1 cellular context compared by ENCODE assay signal in genomic region chr22:42078469-42079318, GRCh38.
TF ChIP-seq lines count a peak whose summit lies in the region.

No MANE protein-coding gene starts in this region.

TF ChIP-seq in HepG2, 621 proteins besides CTCF, POLR2A, EP300 and RAD21 (continued from another document and continues in another):
- TF ChIP-seq, protein P1, sequence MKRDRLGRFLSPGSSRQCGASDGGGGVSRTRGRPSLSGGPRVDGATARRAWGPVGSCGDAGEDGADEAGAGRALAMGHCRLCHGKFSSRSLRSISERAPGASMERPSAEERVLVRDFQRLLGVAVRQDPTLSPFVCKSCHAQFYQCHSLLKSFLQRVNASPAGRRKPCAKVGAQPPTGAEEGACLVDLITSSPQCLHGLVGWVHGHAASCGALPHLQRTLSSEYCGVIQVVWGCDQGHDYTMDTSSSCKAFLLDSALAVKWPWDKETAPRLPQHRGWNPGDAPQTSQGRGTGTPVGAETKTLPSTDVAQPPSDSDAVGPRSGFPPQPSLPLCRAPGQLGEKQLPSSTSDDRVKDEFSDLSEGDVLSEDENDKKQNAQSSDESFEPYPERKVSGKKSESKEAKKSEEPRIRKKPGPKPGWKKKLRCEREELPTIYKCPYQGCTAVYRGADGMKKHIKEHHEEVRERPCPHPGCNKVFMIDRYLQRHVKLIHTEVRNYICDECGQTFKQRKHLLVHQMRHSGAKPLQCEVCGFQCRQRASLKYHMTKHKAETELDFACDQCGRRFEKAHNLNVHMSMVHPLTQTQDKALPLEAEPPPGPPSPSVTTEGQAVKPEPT (CRISPR knock-in tag; IDR thresholded peaks at IDR 0.05; ENCODE audit: low read depth): no peak
- TF ChIP-seq LCORL (IDR thresholded peaks at IDR 0.05) (no peak), LCORL (CRISPR knock-in tag; IDR thresholded peaks at IDR 0.05) (no peak), ATF7 (IDR thresholded peaks at IDR 0.05) (no peak), ATF7 (CRISPR knock-in tag; IDR thresholded peaks at IDR 0.05) (no peak), ZNF441 (CRISPR knock-in tag; IDR thresholded peaks at IDR 0.05; ENCODE audit: borderline replicate concordance) (no peak), ZFY (CRISPR knock-in tag; IDR thresholded peaks at IDR 0.05) (no peak), MYC (CRISPR knock-in tag; IDR thresholded peaks at IDR 0.05; ENCODE audit: borderline replicate concordance) (no peak), NR2C2 (CRISPR knock-in tag; IDR thresholded peaks at IDR 0.05; ENCODE audit: borderline replicate concordance) (no peak), ZNF773 (CRISPR knock-in tag; IDR thresholded peaks at IDR 0.05; ENCODE audit: borderline replicate concordance) (no peak), EED (CRISPR knock-in tag; IDR thresholded peaks at IDR 0.05) (no peak), SAFB2 (CRISPR knock-in tag; IDR thresholded peaks at IDR 0.05; ENCODE audit: borderline replicate concordance, low read depth) (no peak), ZNF780A (CRISPR knock-in tag; IDR thresholded peaks at IDR 0.05) (no peak), MAFK (conservative IDR thresholded peaks at IDR 0.05 in 1 of 2, IDR thresholded peaks at IDR 0.05 in 1 of 2; ENCODE audit: low read length in 2 of 2) (no peak), SMAD3 (CRISPR knock-in tag; IDR thresholded peaks at IDR 0.05) (no peak), ADNP (CRISPR knock-in tag; IDR thresholded peaks at IDR 0.05) (no peak), ZKSCAN8 (CRISPR knock-in tag; IDR thresholded peaks at IDR 0.05; ENCODE audit: borderline replicate concordance) (no peak), TBX3 (IDR thresholded peaks at IDR 0.05; ENCODE audit: borderline replicate concordance) (no peak), YY1 (IDR thresholded peaks at IDR 0.05; ENCODE audit: insufficient read depth, insufficient replicate concordance, low read depth, low read length) (no peak), ATF2 (CRISPR knock-in tag; IDR thresholded peaks at IDR 0.05) (0 out of 2 replicates have a peak, but pooled peaks have one; percentile 6), ZNF296 (CRISPR knock-in tag; conservative IDR thresholded peaks at IDR 0.05) (no peak), BRD4 (CRISPR knock-in tag; IDR thresholded peaks at IDR 0.05) (peak; percentile 5; the same call in 1 of the 2 replicates), KLF6 (CRISPR knock-in tag; IDR thresholded peaks at IDR 0.05) (no peak), ETV5 (CRISPR knock-in tag; IDR thresholded peaks at IDR 0.05; ENCODE audit: borderline replicate concordance) (peak; percentile 12; the same call in 1 of the 2 replicates), ZNF878 (CRISPR knock-in tag; IDR thresholded peaks at IDR 0.05) (0 out of 2 replicates have a peak, but pooled peaks have one; percentile 20), U2AF2 (IDR thresholded peaks at IDR 0.05; ENCODE audit: low read depth, low read length) (no peak), ZNF589 (CRISPR knock-in tag; conservative IDR thresholded peaks at IDR 0.05) (no peak), HHEX (CRISPR knock-in tag; IDR thresholded peaks at IDR 0.05) (no peak), ZNF781 (CRISPR knock-in tag; IDR thresholded peaks at IDR 0.05; ENCODE audit: borderline replicate concordance, not compliant biosample characterization) (no peak), SP4 (CRISPR knock-in tag; IDR thresholded peaks at IDR 0.05) (0 out of 2 replicates have a peak, but pooled peaks have one; percentile 32), GTF3A (CRISPR knock-in tag; conservative IDR thresholded peaks at IDR 0.05) (no peak), MAFG (CRISPR knock-in tag; IDR thresholded peaks at IDR 0.05) (no peak), ZNF205 (CRISPR knock-in tag; IDR thresholded peaks at IDR 0.05) (no peak), ATF1 (CRISPR knock-in tag; IDR thresholded peaks at IDR 0.05) (peak; percentile 41; the same call in 1 of the 2 replicates), JDP2 (CRISPR knock-in tag; IDR thresholded peaks at IDR 0.05; ENCODE audit: borderline replicate concordance) (no peak), SALL2 (CRISPR knock-in tag; IDR thresholded peaks at IDR 0.05) (no peak), BCL6 (CRISPR knock-in tag; IDR thresholded peaks at IDR 0.05) (no peak), ZNF34 (CRISPR knock-in tag; IDR thresholded peaks at IDR 0.05; ENCODE audit: borderline replicate concordance) (no peak), ZNF383 (CRISPR knock-in tag; IDR thresholded peaks at IDR 0.05; ENCODE audit: borderline replicate concordance) (no peak), ZNF136 (CRISPR knock-in tag; IDR thresholded peaks at IDR 0.05; ENCODE audit: low read depth) (no peak), ZNF737 (CRISPR knock-in tag; IDR thresholded peaks at IDR 0.05; ENCODE audit: borderline replicate concordance) (no peak), ZHX2 (IDR thresholded peaks at IDR 0.05; ENCODE audit: low read depth) (0 out of 2 replicates have a peak, but pooled peaks have one; percentile 24), ZHX2 (CRISPR knock-in tag; IDR thresholded peaks at IDR 0.05; ENCODE audit: borderline replicate concordance) (no peak), FOXJ3 (CRISPR knock-in tag; IDR thresholded peaks at IDR 0.05; ENCODE audit: borderline replicate concordance) (no peak)
- TF ChIP-seq, protein P2, sequence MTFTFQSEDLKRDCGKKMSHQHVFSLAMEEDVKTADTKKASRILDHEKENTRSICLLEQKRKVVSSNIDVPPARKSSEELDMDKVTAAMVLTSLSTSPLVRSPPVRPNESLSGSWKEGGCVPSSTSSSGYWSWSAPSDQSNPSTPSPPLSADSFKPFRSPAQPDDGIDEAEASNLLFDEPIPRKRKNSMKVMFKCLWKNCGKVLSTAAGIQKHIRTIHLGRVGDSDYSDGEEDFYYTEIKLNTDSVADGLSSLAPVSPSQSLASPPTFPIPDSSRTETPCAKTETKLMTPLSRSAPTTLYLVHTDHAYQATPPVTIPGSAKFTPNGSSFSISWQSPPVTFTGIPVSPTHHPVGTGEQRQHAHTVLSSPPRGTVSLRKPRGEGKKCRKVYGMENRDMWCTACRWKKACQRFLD (CRISPR knock-in tag; IDR thresholded peaks at IDR 0.05; ENCODE audit: borderline replicate concordance): no peak
- TF ChIP-seq, protein P3, sequence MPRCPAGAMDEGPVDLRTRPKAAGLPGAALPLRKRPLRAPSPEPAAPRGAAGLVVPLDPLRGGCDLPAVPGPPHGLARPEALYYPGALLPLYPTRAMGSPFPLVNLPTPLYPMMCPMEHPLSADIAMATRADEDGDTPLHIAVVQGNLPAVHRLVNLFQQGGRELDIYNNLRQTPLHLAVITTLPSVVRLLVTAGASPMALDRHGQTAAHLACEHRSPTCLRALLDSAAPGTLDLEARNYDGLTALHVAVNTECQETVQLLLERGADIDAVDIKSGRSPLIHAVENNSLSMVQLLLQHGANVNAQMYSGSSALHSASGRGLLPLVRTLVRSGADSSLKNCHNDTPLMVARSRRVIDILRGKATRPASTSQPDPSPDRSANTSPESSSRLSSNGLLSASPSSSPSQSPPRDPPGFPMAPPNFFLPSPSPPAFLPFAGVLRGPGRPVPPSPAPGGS (CRISPR knock-in tag; IDR thresholded peaks at IDR 0.05): no peak
- TF ChIP-seq, protein P4, sequence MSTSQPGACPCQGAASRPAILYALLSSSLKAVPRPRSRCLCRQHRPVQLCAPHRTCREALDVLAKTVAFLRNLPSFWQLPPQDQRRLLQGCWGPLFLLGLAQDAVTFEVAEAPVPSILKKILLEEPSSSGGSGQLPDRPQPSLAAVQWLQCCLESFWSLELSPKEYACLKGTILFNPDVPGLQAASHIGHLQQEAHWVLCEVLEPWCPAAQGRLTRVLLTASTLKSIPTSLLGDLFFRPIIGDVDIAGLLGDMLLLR (CRISPR knock-in tag; IDR thresholded peaks at IDR 0.05): no peak
- TF ChIP-seq, protein P5, sequence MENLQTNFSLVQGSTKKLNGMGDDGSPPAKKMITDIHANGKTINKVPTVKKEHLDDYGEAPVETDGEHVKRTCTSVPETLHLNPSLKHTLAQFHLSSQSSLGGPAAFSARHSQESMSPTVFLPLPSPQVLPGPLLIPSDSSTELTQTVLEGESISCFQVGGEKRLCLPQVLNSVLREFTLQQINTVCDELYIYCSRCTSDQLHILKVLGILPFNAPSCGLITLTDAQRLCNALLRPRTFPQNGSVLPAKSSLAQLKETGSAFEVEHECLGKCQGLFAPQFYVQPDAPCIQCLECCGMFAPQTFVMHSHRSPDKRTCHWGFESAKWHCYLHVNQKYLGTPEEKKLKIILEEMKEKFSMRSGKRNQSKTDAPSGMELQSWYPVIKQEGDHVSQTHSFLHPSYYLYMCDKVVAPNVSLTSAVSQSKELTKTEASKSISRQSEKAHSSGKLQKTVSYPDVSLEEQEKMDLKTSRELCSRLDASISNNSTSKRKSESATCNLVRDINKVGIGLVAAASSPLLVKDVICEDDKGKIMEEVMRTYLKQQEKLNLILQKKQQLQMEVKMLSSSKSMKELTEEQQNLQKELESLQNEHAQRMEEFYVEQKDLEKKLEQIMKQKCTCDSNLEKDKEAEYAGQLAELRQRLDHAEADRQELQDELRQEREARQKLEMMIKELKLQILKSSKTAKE (CRISPR knock-in tag; IDR thresholded peaks at IDR 0.05; ENCODE audit: borderline replicate concordance): no peak
- TF ChIP-seq, protein P6, sequence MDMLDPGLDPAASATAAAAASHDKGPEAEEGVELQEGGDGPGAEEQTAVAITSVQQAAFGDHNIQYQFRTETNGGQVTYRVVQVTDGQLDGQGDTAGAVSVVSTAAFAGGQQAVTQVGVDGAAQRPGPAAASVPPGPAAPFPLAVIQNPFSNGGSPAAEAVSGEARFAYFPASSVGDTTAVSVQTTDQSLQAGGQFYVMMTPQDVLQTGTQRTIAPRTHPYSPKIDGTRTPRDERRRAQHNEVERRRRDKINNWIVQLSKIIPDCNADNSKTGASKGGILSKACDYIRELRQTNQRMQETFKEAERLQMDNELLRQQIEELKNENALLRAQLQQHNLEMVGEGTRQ (IDR thresholded peaks at IDR 0.05; ENCODE audit: low read depth, low read length): no peak
- TF ChIP-seq, protein P6 (CRISPR knock-in tag; IDR thresholded peaks at IDR 0.05; ENCODE audit: borderline replicate concordance): no peak
